ENCODE assay signal across 8 cellular contexts in genomic region chr4:38672247-38673071, GRCh38. TPM values are rescaled to one million over a fixed set of nuclear protein-coding genes. Genes with fewer than 3 reads are reported as not detected.
DNase-seq lines count a peak whose midpoint lies in the region; ATAC-seq and TF ChIP-seq lines count a peak whose summit lies in the region.

No MANE protein-coding gene starts in this region.

- no peaks in the 10 kb centered on the region for H3K27me3 ChIP-seq in adipocyte (replicated peaks; ENCODE audit: control insufficient read depth, insufficient read depth, low read length)
- no peaks in the 10 kb centered on the region for H3K27me3 ChIP-seq in spleen (replicated peaks in 1 of 7)

- TF ChIP-seq CTCF in spleen (IDR thresholded peaks at IDR 0.05 in 8 of 11, conservative IDR thresholded peaks at IDR 0.05 in 3 of 11): no peak

- DNase-seq in adipocyte (ENCODE audit: low read depth): no peak
- DNase-seq in immature natural killer cell: no peak
- no peak for DNase-seq in spleen
- DNase-seq in HK-2 (ENCODE audit: unreplicated experiment): no peak
- DNase-seq in dedifferentiated amniotic fluid mesenchymal stem cell (ENCODE audit: extremely low spot score): no peak

- H3K36me3 Mint-ChIP-seq in IgD-negative memory B cell: no peaks in the 10 kb centered on the region
- peaks cover 0 to 5% (median 0%) of the 10 kb centered on the region in 3 donors for H3K36me3 Mint-ChIP-seq in immature natural killer cell

- WGBS in spleen, 5 donors: 62 to 74% (median 63%) methylated on average over 14 to 15 of the region's 15 CpGs

- H3K9me3 ChIP-seq in adipocyte (ENCODE audit: control insufficient read depth, low read length) (no peaks in the 10 kb centered on the region), spleen (no peaks in the 10 kb centered on the region)

- no peaks in the 10 kb centered on the region for H3K36me3 ChIP-seq in adipocyte (ENCODE audit: control insufficient read depth, insufficient read depth, low read length, severe bottlenecking)
- H3K36me3 ChIP-seq in spleen: no peaks in the 10 kb centered on the region

- peaks cover 63 to 74% (median 67%) of the 10 kb centered on the region in 3 donors for H3K4me1 Mint-ChIP-seq in IgD-negative memory B cell
- H3K4me1 Mint-ChIP-seq in immature natural killer cell: peaks cover 94 to 98% of the 10 kb centered on the region in 2 donors

- H3K4me3 Mint-ChIP-seq in IgD-negative memory B cell (peak overlapping the region in 3 of 4 donors; percentile 22 to 88 (median 76)), immature natural killer cell (peak overlapping the region; percentile 64 to 81 (median 74))

- H3K27me3 Mint-ChIP-seq in IgD-negative memory B cell: no peaks in the 10 kb centered on the region
- peaks cover 6 to 13% (median 11%) of the 10 kb centered on the region in 3 donors for H3K27me3 Mint-ChIP-seq in immature natural killer cell (ENCODE audit: low read depth in 3 of 3)

- H3K27ac Mint-ChIP-seq in IgD-negative memory B cell: peak overlapping the region; percentile 72 to 91 (median 88)
- H3K27ac Mint-ChIP-seq in immature natural killer cell: peak overlapping the region; percentile 91 to 98 (median 92)

- intact Hi-C loops in spleen (cut with DNase I; ENCODE audit: low total_unique reads): loop anchor here (10.0 kb wide), 1 partner anchor 608 kb away; no protein-coding TSS in a partner anchor

- H3K4me1 ChIP-seq in adipocyte (ENCODE audit: control insufficient read depth, insufficient read depth, low read length): peaks cover 90% of the 10 kb centered on the region
- peaks cover 87 to 100% (median 99%) of the 10 kb centered on the region in 6 donors for H3K4me1 ChIP-seq in spleen

- peak overlapping the region; percentile 32 for H3K9ac ChIP-seq in adipocyte (ENCODE audit: low read length)

- peak overlapping the region; percentile 4 for H3K4me3 ChIP-seq in adipocyte (ENCODE audit: low read length)
- peak overlapping the region in 1 of 8 donors; percentile 52 for H3K4me3 ChIP-seq in spleen

- no peak for TF ChIP-seq POLR2A in spleen (IDR thresholded peaks at IDR 0.05)

- peak overlapping the region; percentile 62 to 100 (median 99) for H3K27ac ChIP-seq in spleen

- no peak for ATAC-seq in HG03135 (IDR thresholded peaks at IDR 0.05; ENCODE audit: unreplicated experiment)
- ATAC-seq in HG03045 (IDR thresholded peaks at IDR 0.05; ENCODE audit: unreplicated experiment): no peak

- H3K9me3 Mint-ChIP-seq in IgD-negative memory B cell: no peaks in the 10 kb centered on the region
- no peaks in the 10 kb centered on the region for H3K9me3 Mint-ChIP-seq in immature natural killer cell

RNA-seq across cellular contexts. Expression of gene KLF3, which starts 8.5 kb away (rescaled TPM):
- 25.1 TPM for polyA plus RNA-seq in IgD-negative memory B cell
- 10 to 100 TPM; 41.3 to 78.0 (median 63.8) TPM for polyA plus RNA-seq in immature natural killer cell
- 10 to 100 TPM; 60.6 to 87.5 (median 77.9) TPM for total RNA-seq in spleen
- polyA plus RNA-seq in spleen: 10 to 100 TPM in 1 of 3 donors, 1 to 10 TPM in 2; 8.0 to 16.4 (median 9.5) TPM
